In genomic region chr10:76205361-76205760, GRCh38 we compare ENCODE assay signal across 16 cellular contexts.
"Had no signal": no experiment of that assay in that cellular context is flagged by ENCODE, and none has a peak within 500 bp of the region (broad histone marks: within the 10 kb centered on the region; RNA-seq: fewer than 3 reads in every experiment).

No MANE protein-coding gene starts in this region.

- H3K4me3 ChIP-seq: gastrocnemius medialis, heart right ventricle, neural progenitor cell, ovary, stomach, thoracic aorta, upper lobe of right lung had no signal

- ATAC-seq: gastrocnemius medialis, heart right ventricle, left lobe of liver, T-helper 17 cell, upper lobe of right lung had no signal

- H3K27ac ChIP-seq: brain microvascular endothelial cell, gastrocnemius medialis, heart right ventricle, neural progenitor cell, ovary, stomach, thoracic aorta, upper lobe of right lung had no signal

- DNase-seq: activated CD4-positive, alpha-beta T cell treated with anti-CD3 and anti-CD28 coated beads, Interleukin-2, amount 50 U/mL, for 1 hour; activated CD8-positive, alpha-beta memory T cell treated with anti-CD3 and anti-CD28 coated beads for 24 hours; activated naive CD8-positive, alpha-beta T cell treated with anti-CD3 and anti-CD28 coated beads for 36 hours; anterior cingulate cortex; brain microvascular endothelial cell; gastrocnemius medialis; heart right ventricle; naive B cell; ovary; stimulated activated CD4-positive, alpha-beta T cell treated with anti-CD3 and anti-CD28 coated beads, Interleukin-1b, Interleukin-23, amount 100 ng/mL, for 48 hours; stomach; T-helper 17 cell; upper lobe of right lung had no signal
